Comparison of ENCODE assay signal across 7 cellular contexts in genomic region chr12:119180380-119181040, GRCh38. TPM values are rescaled to one million over a fixed set of nuclear protein-coding genes. Genes with fewer than 3 reads are reported as not detected.
DNase-seq lines count a peak whose midpoint lies in the region; ATAC-seq and TF ChIP-seq lines count a peak whose summit lies in the region.

No MANE protein-coding gene starts in this region.

- DNase-seq in NCI-H460 (ENCODE audit: extremely low read depth, low read depth) (peak; percentile 66), epithelial cell of prostate (ENCODE audit: low read depth, low spot score) (no peak), midbrain (lab: John Stamatoyannopoulos, UW) (peak; percentile 27), upper lobe of right lung (no peak), SIG-M5 (lab: John Stamatoyannopoulos, UW) (no peak), SW 1271 (lab: John Stamatoyannopoulos, UW) (no peak)

- no peak for TF ChIP-seq CTCF in upper lobe of right lung (IDR thresholded peaks at IDR 0.05)

- intact Hi-C loops in upper lobe of right lung (cut with DNase I) = no loop called here

- H3K36me3 ChIP-seq in upper lobe of right lung = no peaks in the 10 kb centered on the region

- no peaks in the 10 kb centered on the region for H3K27me3 ChIP-seq in upper lobe of right lung

- peaks cover 50% of the 10 kb centered on the region for H3K4me1 ChIP-seq in upper lobe of right lung

- H3K9me3 ChIP-seq in upper lobe of right lung = no peaks in the 10 kb centered on the region

- peak overlapping the region; percentile 5 for H3K27ac ChIP-seq in epithelial cell of prostate
- peak overlapping the region; percentile 90 for H3K27ac ChIP-seq in upper lobe of right lung

- peak overlapping the region; percentile 77 for H3K4me3 ChIP-seq in upper lobe of right lung

- peak; percentile 36 for ATAC-seq in upper lobe of right lung
- ATAC-seq in GM19023 (IDR thresholded peaks at IDR 0.05; ENCODE audit: unreplicated experiment) = no peak

RNA-seq across cellular contexts. Expression of gene HSPB8, which starts 1.8 kb away (rescaled TPM):
- 35.8 and 36.9 TPM in 2 replicates for total RNA-seq in NCI-H460 (2014; rRNA removed; shearing (Covaris generic))
- polyA plus RNA-seq in NCI-H460 (2014; cell fraction: nucleus; rRNA removed) = 31.2 and 40.4 TPM in 2 replicates
- total RNA-seq in upper lobe of right lung = 70.0 TPM

Comparison
In these comparisons a context has a peak if more than half of its experiments do, and no peak if none do; other contexts are left out.
1. DNase-seq: peak in NCI-H460 (single experiment) and midbrain (single experiment); none in epithelial cell of prostate (single experiment), upper lobe of right lung (single experiment), SIG-M5 (single experiment) and SW 1271 (0 of 2).